2 cellular contexts compared by ENCODE assay signal in genomic region chr3:11591006-11591360, GRCh38.
TF ChIP-seq lines count a peak whose summit lies in the region.

No MANE protein-coding gene starts in this region.

TF ChIP-seq in HEK293, 187 proteins besides CTCF, POLR2A, EP300 and RAD21 (continued from another document):
- no peak for TF ChIP-seq EGR2 (tag by site-specific recombination; IDR thresholded peaks at IDR 0.05; ENCODE audit: low read depth)
- TF ChIP-seq ZBTB26 (tag by site-specific recombination; optimal IDR thresholded peaks at IDR 0.05) = no peak
- TF ChIP-seq GLIS1 (tag by site-specific recombination; IDR thresholded peaks at IDR 0.05) = no peak
- no peak for TF ChIP-seq ZNF639 (tag by site-specific recombination; IDR thresholded peaks at IDR 0.05)
- no peak for TF ChIP-seq ZNF398 (tag by site-specific recombination; IDR thresholded peaks at IDR 0.05)
- no peak for TF ChIP-seq HOXC10 (CRISPR knock-in tag; IDR thresholded peaks at IDR 0.05)
- no peak for TF ChIP-seq ZNF624 (tag by site-specific recombination; IDR thresholded peaks at IDR 0.05)
- TF ChIP-seq HOXD13 (CRISPR knock-in tag; IDR thresholded peaks at IDR 0.05; ENCODE audit: borderline replicate concordance) = no peak
- TF ChIP-seq RBAK (tag by site-specific recombination; IDR thresholded peaks at IDR 0.05) = no peak
- TF ChIP-seq ZNF223 (tag by site-specific recombination; IDR thresholded peaks at IDR 0.05) = no peak
- no peak for TF ChIP-seq MEIS1 (CRISPR knock-in tag; IDR thresholded peaks at IDR 0.05; ENCODE audit: borderline replicate concordance)
- TF ChIP-seq ZNF140 (tag by site-specific recombination; IDR thresholded peaks at IDR 0.05) = no peak
- TF ChIP-seq ZNF366 (tag by site-specific recombination; conservative IDR thresholded peaks at IDR 0.05) = no peak

TF ChIP-seq in GM12878, 131 proteins besides CTCF, POLR2A, EP300 and RAD21:
- TF ChIP-seq NKRF (conservative IDR thresholded peaks at IDR 0.05) = no peak
- no peak for TF ChIP-seq GABPA (IDR thresholded peaks at IDR 0.05; ENCODE audit: low read depth)
- no peak for TF ChIP-seq GATAD2B (conservative IDR thresholded peaks at IDR 0.05; ENCODE audit: low read depth)
- no peak for TF ChIP-seq CUX1 (IDR thresholded peaks at IDR 0.05; ENCODE audit: insufficient replicate concordance, low read depth, low read length)
- TF ChIP-seq, protein P1, sequence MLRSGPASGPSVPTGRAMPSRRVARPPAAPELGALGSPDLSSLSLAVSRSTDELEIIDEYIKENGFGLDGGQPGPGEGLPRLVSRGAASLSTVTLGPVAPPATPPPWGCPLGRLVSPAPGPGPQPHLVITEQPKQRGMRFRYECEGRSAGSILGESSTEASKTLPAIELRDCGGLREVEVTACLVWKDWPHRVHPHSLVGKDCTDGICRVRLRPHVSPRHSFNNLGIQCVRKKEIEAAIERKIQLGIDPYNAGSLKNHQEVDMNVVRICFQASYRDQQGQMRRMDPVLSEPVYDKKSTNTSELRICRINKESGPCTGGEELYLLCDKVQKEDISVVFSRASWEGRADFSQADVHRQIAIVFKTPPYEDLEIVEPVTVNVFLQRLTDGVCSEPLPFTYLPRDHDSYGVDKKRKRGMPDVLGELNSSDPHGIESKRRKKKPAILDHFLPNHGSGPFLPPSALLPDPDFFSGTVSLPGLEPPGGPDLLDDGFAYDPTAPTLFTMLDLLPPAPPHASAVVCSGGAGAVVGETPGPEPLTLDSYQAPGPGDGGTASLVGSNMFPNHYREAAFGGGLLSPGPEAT (IDR thresholded peaks at IDR 0.05; ENCODE audit: low read depth) = no peak
- TF ChIP-seq, protein P2, sequence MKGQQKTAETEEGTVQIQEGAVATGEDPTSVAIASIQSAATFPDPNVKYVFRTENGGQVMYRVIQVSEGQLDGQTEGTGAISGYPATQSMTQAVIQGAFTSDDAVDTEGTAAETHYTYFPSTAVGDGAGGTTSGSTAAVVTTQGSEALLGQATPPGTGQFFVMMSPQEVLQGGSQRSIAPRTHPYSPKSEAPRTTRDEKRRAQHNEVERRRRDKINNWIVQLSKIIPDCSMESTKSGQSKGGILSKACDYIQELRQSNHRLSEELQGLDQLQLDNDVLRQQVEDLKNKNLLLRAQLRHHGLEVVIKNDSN (IDR thresholded peaks at IDR 0.05; ENCODE audit: borderline replicate concordance, extremely low read length, insufficient read depth, low read depth, low read length) = no peak
- no peak for TF ChIP-seq MEF2A (IDR thresholded peaks at IDR 0.05; ENCODE audit: insufficient read depth, low read depth, low read length)
- no peak for TF ChIP-seq PKNOX1 (IDR thresholded peaks at IDR 0.05)
- no peak for TF ChIP-seq KAT2A (conservative IDR thresholded peaks at IDR 0.05; ENCODE audit: control insufficient read depth, low read depth, low read length)
- TF ChIP-seq SRF (IDR thresholded peaks at IDR 0.05; ENCODE audit: low read depth in 2 of 2, low read length in 2 of 2) = no peak
- TF ChIP-seq BCL11A (IDR thresholded peaks at IDR 0.05; ENCODE audit: low read depth, low read length) = no peak
- TF ChIP-seq EZH2 (IDR thresholded peaks at IDR 0.05; ENCODE audit: borderline replicate concordance, control insufficient read depth, low read depth, low read length) = no peak
- TF ChIP-seq YBX1 (IDR thresholded peaks at IDR 0.05) = no peak
- no peak for TF ChIP-seq MXI1 (IDR thresholded peaks at IDR 0.05; ENCODE audit: low read depth, low read length)
- TF ChIP-seq, protein P3, sequence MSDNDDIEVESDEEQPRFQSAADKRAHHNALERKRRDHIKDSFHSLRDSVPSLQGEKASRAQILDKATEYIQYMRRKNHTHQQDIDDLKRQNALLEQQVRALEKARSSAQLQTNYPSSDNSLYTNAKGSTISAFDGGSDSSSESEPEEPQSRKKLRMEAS (IDR thresholded peaks at IDR 0.05; ENCODE audit: low read depth, low read length) = no peak
